In the genomic region with DNA sequence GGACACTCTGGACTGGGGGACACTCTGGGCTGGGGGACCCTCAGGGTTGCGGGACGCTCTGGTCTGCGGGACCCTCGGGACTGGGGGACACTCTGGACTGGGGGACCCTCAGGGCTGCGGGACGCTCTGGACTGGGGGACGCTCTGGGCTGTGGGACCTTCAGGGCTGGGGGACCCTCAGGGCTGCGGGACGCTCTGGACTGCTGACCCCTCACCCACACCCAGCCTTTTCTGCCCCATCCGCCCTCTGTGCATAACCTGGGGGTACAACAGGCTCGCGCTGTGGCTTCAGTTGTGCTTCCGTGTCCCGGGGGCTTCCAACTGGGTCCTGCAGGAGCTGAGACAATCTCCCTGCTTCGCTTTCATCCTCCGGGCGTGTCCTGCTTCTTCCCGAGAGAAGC, we compare ENCODE assay signal across 24 cellular contexts.
"Had no signal": no experiment of that assay in that cellular context is flagged by ENCODE, and none has a peak within 500 bp of the region (broad histone marks: within the 10 kb centered on the region; RNA-seq: fewer than 3 reads in every experiment).

No MANE protein-coding gene starts in this region.

- H3K27ac ChIP-seq: colonic mucosa, coronary artery, dorsolateral prefrontal cortex, epithelial cell of prostate, esophagus muscularis mucosa, esophagus squamous epithelium, foreskin keratinocyte, gastrocnemius medialis, gastroesophageal sphincter, heart left ventricle, heart right ventricle had no signal

- H3K9me3 ChIP-seq: esophagus muscularis mucosa, esophagus squamous epithelium, gastrocnemius medialis, gastroesophageal sphincter, heart left ventricle, heart right ventricle had no signal

- ATAC-seq: effector memory CD8-positive, alpha-beta T cell; esophagus mucosa; foreskin keratinocyte; gastrocnemius medialis; gastroesophageal sphincter; heart left ventricle; heart right ventricle had no signal

- H3K36me3 ChIP-seq: colonic mucosa, esophagus muscularis mucosa, esophagus squamous epithelium, gastrocnemius medialis, gastroesophageal sphincter, heart left ventricle, heart right ventricle had no signal

- DNase-seq: colonic mucosa; cortex of kidney; dermis blood vessel endothelial cell; dorsolateral prefrontal cortex; effector CD4-positive, alpha-beta T cell; effector CD8-positive, alpha-beta T cell; effector memory CD4-positive, alpha-beta T cell; effector memory CD8-positive, alpha-beta T cell; endodermal cell; erythroblast; esophagus squamous epithelium; foreskin fibroblast; foreskin keratinocyte; foreskin melanocyte; gastrocnemius medialis; glutamatergic neuron; head of caudate nucleus; heart left ventricle; heart right ventricle had no signal

- H3K4me3 ChIP-seq: colonic mucosa, coronary artery, dorsolateral prefrontal cortex, esophagus muscularis mucosa, esophagus squamous epithelium, gastrocnemius medialis, gastroesophageal sphincter, heart left ventricle, heart right ventricle had no signal

- H3K4me1 ChIP-seq: colonic mucosa, esophagus muscularis mucosa, esophagus squamous epithelium, foreskin keratinocyte, gastrocnemius medialis, gastroesophageal sphincter, heart left ventricle, heart right ventricle had no signal

- H3K27me3 ChIP-seq: colonic mucosa, esophagus muscularis mucosa, esophagus squamous epithelium, foreskin keratinocyte, gastrocnemius medialis, gastroesophageal sphincter, heart left ventricle, heart right ventricle had no signal
